Comparison of ENCODE assay signal across 20 cellular contexts in the genomic region with DNA sequence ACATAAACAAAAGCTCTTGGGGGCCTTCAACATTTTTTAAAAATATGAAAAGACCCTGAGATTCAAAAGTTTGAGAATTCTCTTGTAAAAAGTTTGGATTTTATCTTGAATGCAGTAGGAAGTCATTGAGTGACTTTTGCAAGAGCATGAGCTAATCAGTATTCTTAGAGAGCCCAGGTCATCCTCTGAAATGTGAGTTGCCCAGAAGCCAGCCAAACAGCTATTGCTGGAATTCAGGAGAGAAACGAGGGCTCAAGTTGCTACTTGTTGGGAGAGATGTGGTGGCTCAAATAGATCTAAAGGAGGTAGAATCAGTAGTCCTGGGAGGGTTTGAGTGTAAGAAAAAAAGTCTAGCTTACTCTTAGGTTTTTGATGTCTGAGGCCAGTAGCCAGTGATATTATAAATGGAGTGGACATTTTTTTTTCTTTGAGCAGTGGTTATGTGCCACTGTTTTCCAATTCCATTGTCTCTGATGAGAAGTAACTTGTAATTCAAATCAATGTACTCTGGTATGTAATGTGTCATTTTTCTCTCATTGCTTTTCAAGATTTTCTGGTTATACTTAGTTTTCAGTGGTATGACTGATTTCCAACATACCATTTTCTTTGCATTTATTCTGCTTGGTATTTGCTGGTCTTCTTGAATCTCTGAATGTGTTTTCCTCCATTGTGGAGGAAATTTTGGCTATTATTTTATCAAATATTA. TPM values are rescaled to one million over a fixed set of nuclear protein-coding genes. Genes with fewer than 3 reads are reported as not detected.
DNase-seq lines count a peak whose midpoint lies in the region; ATAC-seq and TF ChIP-seq lines count a peak whose summit lies in the region.
"Had no signal": no experiment of that assay in that cellular context is flagged by ENCODE, and none has a peak within 500 bp of the region (broad histone marks: within the 10 kb centered on the region; RNA-seq: fewer than 3 reads in every experiment).

No MANE protein-coding gene starts in this region.

- H3K4me3 ChIP-seq in upper lobe of right lung, result no peak overlapping the region
- H3K4me3 ChIP-seq: lung, neural progenitor cell, right lobe of liver, SJSA1, vagina had no signal

- H3K27ac ChIP-seq in upper lobe of right lung, result no peak overlapping the region
- H3K27ac ChIP-seq: neural progenitor cell, right lobe of liver, SJSA1, vagina had no signal

- H3K4me1 ChIP-seq in upper lobe of right lung, result no peaks in the 10 kb centered on the region
- H3K4me1 ChIP-seq: neural progenitor cell, vagina had no signal

- TF ChIP-seq CTCF in upper lobe of right lung (IDR thresholded peaks at IDR 0.05), result no peak

- H3K9me3 ChIP-seq in upper lobe of right lung, result no peaks in the 10 kb centered on the region
- H3K9me3 ChIP-seq: right lobe of liver, SJSA1, vagina had no signal

- DNase-seq in dedifferentiated amniotic fluid mesenchymal stem cell (ENCODE audit: extremely low spot score) (peak; percentile 56), left kidney (ENCODE audit: low read depth, low spot score) (peak; percentile 17), upper lobe of right lung (no peak)
- no peak for DNase-seq in stimulated activated naive CD4-positive, alpha-beta T cell treated with Interleukin-2 at 50 U/mL for 16 hours (lab: John Stamatoyannopoulos, UW)
- DNase-seq: activated CD4-positive, alpha-beta T cell treated with anti-CD3 and anti-CD28 coated beads, Interleukin-2, amount 50 U/mL, for 1 hour; activated T-cell treated with anti-CD3 and anti-CD28 coated beads, Interleukin-2, amount 50 U/mL, for 4 hours; C1 segment of cervical spinal cord; KG1; NCI-H1417; NCI-H345; right lobe of liver; T-helper 9 cell had no signal

- ATAC-seq in upper lobe of right lung, result peak; percentile 36
- ATAC-seq in GM19023 (IDR thresholded peaks at IDR 0.05; ENCODE audit: unreplicated experiment), result no peak
- ATAC-seq in HG03095 (IDR thresholded peaks at IDR 0.05; ENCODE audit: unreplicated experiment), result no peak
- ATAC-seq: activated T-cell treated with anti-CD3 and anti-CD28 coated beads, Interleukin-2, amount 50 U/mL, for 4 hours; HCT116 had no signal

- H3K36me3 ChIP-seq in upper lobe of right lung, result no peaks in the 10 kb centered on the region
- H3K36me3 ChIP-seq: neural progenitor cell, right lobe of liver, vagina had no signal

- no peaks in the 10 kb centered on the region for H3K27me3 ChIP-seq in upper lobe of right lung
- H3K27me3 ChIP-seq: neural progenitor cell, right lobe of liver, SJSA1, vagina had no signal

- no peak for TF ChIP-seq RAD21 in Ishikawa (IDR thresholded peaks at IDR 0.05; ENCODE audit: low read depth)

- intact Hi-C loops in upper lobe of right lung (cut with DNase I), result no loop called here

- no peak for TF ChIP-seq EP300 in Ishikawa (IDR thresholded peaks at IDR 0.05; ENCODE audit: borderline replicate concordance)

TF ChIP-seq in Ishikawa, 13 proteins besides CTCF, POLR2A, EP300 and RAD21:
- TF ChIP-seq, protein P1, sequence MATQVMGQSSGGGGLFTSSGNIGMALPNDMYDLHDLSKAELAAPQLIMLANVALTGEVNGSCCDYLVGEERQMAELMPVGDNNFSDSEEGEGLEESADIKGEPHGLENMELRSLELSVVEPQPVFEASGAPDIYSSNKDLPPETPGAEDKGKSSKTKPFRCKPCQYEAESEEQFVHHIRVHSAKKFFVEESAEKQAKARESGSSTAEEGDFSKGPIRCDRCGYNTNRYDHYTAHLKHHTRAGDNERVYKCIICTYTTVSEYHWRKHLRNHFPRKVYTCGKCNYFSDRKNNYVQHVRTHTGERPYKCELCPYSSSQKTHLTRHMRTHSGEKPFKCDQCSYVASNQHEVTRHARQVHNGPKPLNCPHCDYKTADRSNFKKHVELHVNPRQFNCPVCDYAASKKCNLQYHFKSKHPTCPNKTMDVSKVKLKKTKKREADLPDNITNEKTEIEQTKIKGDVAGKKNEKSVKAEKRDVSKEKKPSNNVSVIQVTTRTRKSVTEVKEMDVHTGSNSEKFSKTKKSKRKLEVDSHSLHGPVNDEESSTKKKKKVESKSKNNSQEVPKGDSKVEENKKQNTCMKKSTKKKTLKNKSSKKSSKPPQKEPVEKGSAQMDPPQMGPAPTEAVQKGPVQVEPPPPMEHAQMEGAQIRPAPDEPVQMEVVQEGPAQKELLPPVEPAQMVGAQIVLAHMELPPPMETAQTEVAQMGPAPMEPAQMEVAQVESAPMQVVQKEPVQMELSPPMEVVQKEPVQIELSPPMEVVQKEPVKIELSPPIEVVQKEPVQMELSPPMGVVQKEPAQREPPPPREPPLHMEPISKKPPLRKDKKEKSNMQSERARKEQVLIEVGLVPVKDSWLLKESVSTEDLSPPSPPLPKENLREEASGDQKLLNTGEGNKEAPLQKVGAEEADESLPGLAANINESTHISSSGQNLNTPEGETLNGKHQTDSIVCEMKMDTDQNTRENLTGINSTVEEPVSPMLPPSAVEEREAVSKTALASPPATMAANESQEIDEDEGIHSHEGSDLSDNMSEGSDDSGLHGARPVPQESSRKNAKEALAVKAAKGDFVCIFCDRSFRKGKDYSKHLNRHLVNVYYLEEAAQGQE (IDR thresholded peaks at IDR 0.05; ENCODE audit: low read depth), result no peak
- TF ChIP-seq TEAD4 (IDR thresholded peaks at IDR 0.05), result peak; percentile 21; the same call in 1 of the 2 replicates

RNA-seq across cellular contexts. Expression of a gene that starts 30.7 kb away (rescaled TPM):
- 549 TPM for total RNA-seq in upper lobe of right lung

Comparison
In these comparisons a context has a peak if more than half of its experiments do, and no peak if none do; other contexts are left out.
1. DNase-seq: peak in dedifferentiated amniotic fluid mesenchymal stem cell (single experiment) and left kidney (single experiment); none in upper lobe of right lung (single experiment) and stimulated activated naive CD4-positive, alpha-beta T cell treated with Interleukin-2 at 50 U/mL for 16 hours (single experiment).